In the genomic region with DNA sequence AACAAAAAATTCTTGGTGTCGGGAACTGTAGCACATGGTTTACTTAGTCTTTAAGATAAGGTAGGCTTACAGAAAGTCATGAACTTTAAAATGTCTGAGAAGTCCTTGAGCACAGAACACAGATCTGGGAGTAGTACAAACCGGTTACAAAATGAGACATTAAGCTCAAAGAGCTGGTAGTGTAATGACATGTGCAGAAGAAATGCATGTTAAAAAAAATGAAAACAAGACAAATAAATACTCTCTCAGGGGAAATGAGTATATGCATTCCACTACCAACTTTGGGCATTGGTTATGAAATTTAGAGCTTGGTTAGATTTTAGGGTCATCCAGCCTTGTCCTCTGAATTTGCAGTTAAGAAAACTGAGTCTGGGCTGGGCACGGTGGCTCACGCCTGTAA, we compare ENCODE assay signal across 21 cellular contexts.
DNase-seq lines count a peak whose midpoint lies in the region; ATAC-seq and TF ChIP-seq lines count a peak whose summit lies in the region.
"Had no signal": no experiment of that assay in that cellular context is flagged by ENCODE, and none has a peak within 500 bp of the region (broad histone marks: within the 10 kb centered on the region; RNA-seq: fewer than 3 reads in every experiment).

No MANE protein-coding gene starts in this region.

- H3K9me3 ChIP-seq in adipocyte (ENCODE audit: control insufficient read depth, low read length) (peaks cover 9% of the 10 kb centered on the region), smooth muscle cell (replicated peaks; ENCODE audit: low read depth) (no peaks in the 10 kb centered on the region)
- H3K9me3 ChIP-seq: upper lobe of right lung had no signal

- no peaks in the 10 kb centered on the region for H3K36me3 Mint-ChIP-seq in stimulated activated effector memory CD8-positive, alpha-beta T cell treated with anti-CD3 and anti-CD28 coated beads, Interleukin-12 subunit alpha, Interleukin-12 subunit beta, amount 100 ng/mL, for 72 hours

- no peak overlapping the region for H2AFZ ChIP-seq in smooth muscle cell (ENCODE audit: low read depth)

- ATAC-seq in HG02973 (IDR thresholded peaks at IDR 0.05; ENCODE audit: unreplicated experiment) = no peak
- no peak for ATAC-seq in stimulated activated effector memory CD8-positive, alpha-beta T cell treated with anti-CD3 and anti-CD28 coated beads, Interleukin-12 subunit alpha, Interleukin-12 subunit beta, amount 100 ng/mL, for 72 hours
- ATAC-seq in stimulated activated naive CD8-positive, alpha-beta T cell treated with anti-CD3 and anti-CD28 coated beads, Interleukin-15, Interleukin-2, amounts not matched to agents 100 U/mL and 50 U/mL, for 24 hours = no peak
- ATAC-seq: upper lobe of right lung had no signal

- H3K27ac Mint-ChIP-seq in stimulated activated effector memory CD8-positive, alpha-beta T cell treated with anti-CD3 and anti-CD28 coated beads, Interleukin-12 subunit alpha, Interleukin-12 subunit beta, amount 100 ng/mL, for 72 hours = no peak overlapping the region
- H3K27ac Mint-ChIP-seq: stimulated activated naive CD8-positive, alpha-beta T cell treated with anti-CD3 and anti-CD28 coated beads, Interleukin-15, Interleukin-2, amounts not matched to agents 100 ng/mL and 50 ng/mL, for 24 hours had no signal

- DNase-seq in AG10803 (ENCODE audit: low read depth) = peak; percentile 74
- DNase-seq in adipocyte (ENCODE audit: low read depth) = peak; percentile 90
- peak; percentile 64 for DNase-seq in fibroblast of pulmonary artery (ENCODE audit: low read depth)
- no peak for DNase-seq in smooth muscle cell (lab: John Stamatoyannopoulos, UW; ENCODE audit: unreplicated experiment)
- no peak for DNase-seq in stimulated activated effector memory CD8-positive, alpha-beta T cell treated with anti-CD3 and anti-CD28 coated beads, Interleukin-12 subunit alpha, Interleukin-12 subunit beta, amount 100 ng/mL, for 72 hours (ENCODE audit: low spot score in 2 of 2)
- DNase-seq in activated CD4-positive, alpha-beta T cell treated with anti-CD3 and anti-CD28 coated beads for 4 hours = no peak
- DNase-seq in stimulated activated naive CD8-positive, alpha-beta T cell treated with anti-CD3 and anti-CD28 coated beads, Interleukin-15, Interleukin-2, amounts not matched to agents 100 U/mL and 50 U/mL, for 24 hours = no peak
- DNase-seq: activated CD4-positive, CD25-positive, alpha-beta regulatory T cell treated with anti-CD3 and anti-CD28 coated beads, Interleukin-2, amount 50 U/mL, for 72 hours; activated naive CD4-positive, alpha-beta T cell; activated T-cell treated with anti-CD3 and anti-CD28 coated beads, Interleukin-2, amount 50 U/mL, for 1 hour; amniotic stem cell; NCI-H1417; SHP77 treated with DMSO at 0.1 percent for 48 hours; small intestine; stimulated activated CD4-positive, alpha-beta T cell treated with anti-CD3 and anti-CD28 coated beads, Interleukin-4, amount 100 ng/mL, for 24 hours; upper lobe of right lung had no signal

- H3K4me3 ChIP-seq in AG10803 (ENCODE audit: low read length) = no peak overlapping the region
- H3K4me3 ChIP-seq in adipocyte (ENCODE audit: low read length) = no peak overlapping the region
- H3K4me3 ChIP-seq in fibroblast of pulmonary artery (replicated peaks; ENCODE audit: low read depth, low read length) = no peak overlapping the region
- H3K4me3 ChIP-seq in smooth muscle cell = no peak overlapping the region
- H3K4me3 ChIP-seq: lung, upper lobe of right lung had no signal

- TF ChIP-seq CTCF in AG10803 (conservative IDR thresholded peaks at IDR 0.05; ENCODE audit: low read length) = no peak
- no peak for TF ChIP-seq CTCF in fibroblast of pulmonary artery (IDR thresholded peaks at IDR 0.05; ENCODE audit: low read length, missing control alignments)
- no peak for TF ChIP-seq CTCF in smooth muscle cell (IDR thresholded peaks at IDR 0.05; ENCODE audit: borderline replicate concordance, insufficient read depth, poor library complexity, severe bottlenecking)

- peaks cover 15% of the 10 kb centered on the region for H3F3A ChIP-seq in smooth muscle cell (ENCODE audit: low read depth)

- H3K4me2 ChIP-seq in smooth muscle cell = peak overlapping the region; percentile 16

- H3K9me3 Mint-ChIP-seq in stimulated activated effector memory CD8-positive, alpha-beta T cell treated with anti-CD3 and anti-CD28 coated beads, Interleukin-12 subunit alpha, Interleukin-12 subunit beta, amount 100 ng/mL, for 72 hours = no peaks in the 10 kb centered on the region
- H3K9me3 Mint-ChIP-seq: central memory CD8-positive, alpha-beta T cell had no signal

- H3K4me1 Mint-ChIP-seq in stimulated activated effector memory CD8-positive, alpha-beta T cell treated with anti-CD3 and anti-CD28 coated beads, Interleukin-12 subunit alpha, Interleukin-12 subunit beta, amount 100 ng/mL, for 72 hours = no peaks in the 10 kb centered on the region
- H3K4me1 Mint-ChIP-seq: central memory CD8-positive, alpha-beta T cell had no signal

- H3K9ac ChIP-seq in adipocyte (ENCODE audit: low read length) (peak overlapping the region; percentile 10), smooth muscle cell (ENCODE audit: low read depth) (no peak overlapping the region)

- H3K36me3 ChIP-seq in adipocyte (ENCODE audit: control insufficient read depth, insufficient read depth, low read length, severe bottlenecking) = no peaks in the 10 kb centered on the region
- H3K36me3 ChIP-seq in smooth muscle cell (ENCODE audit: low read depth) = no peaks in the 10 kb centered on the region
- H3K36me3 ChIP-seq: upper lobe of right lung had no signal

- 11% methylated on average over 4 of the region's 4 CpGs for WGBS in smooth muscle cell (ENCODE audit: low lambda C conversion rate)

- H4K20me1 ChIP-seq in smooth muscle cell (ENCODE audit: low read depth) = no peaks in the 10 kb centered on the region

- H3K4me3 Mint-ChIP-seq in stimulated activated effector memory CD8-positive, alpha-beta T cell treated with anti-CD3 and anti-CD28 coated beads, Interleukin-12 subunit alpha, Interleukin-12 subunit beta, amount 100 ng/mL, for 72 hours = no peak overlapping the region
- H3K4me3 Mint-ChIP-seq: central memory CD8-positive, alpha-beta T cell; stimulated activated naive CD8-positive, alpha-beta T cell treated with anti-CD3 and anti-CD28 coated beads, Interleukin-15, Interleukin-2, amounts not matched to agents 100 ng/mL and 50 ng/mL, for 24 hours had no signal

- peaks cover 26% of the 10 kb centered on the region for H3K4me1 ChIP-seq in adipocyte (ENCODE audit: control insufficient read depth, insufficient read depth, low read length)
- peaks cover 16% of the 10 kb centered on the region for H3K4me1 ChIP-seq in smooth muscle cell (ENCODE audit: low read depth)
- H3K4me1 ChIP-seq: upper lobe of right lung had no signal

- H3K27ac ChIP-seq in smooth muscle cell (ENCODE audit: low read depth) = peak overlapping the region; percentile 62
- H3K27ac ChIP-seq: HL-60, upper lobe of right lung had no signal

- no peaks in the 10 kb centered on the region for H3K79me2 ChIP-seq in smooth muscle cell (ENCODE audit: low read depth)

- no peaks in the 10 kb centered on the region for H3K27me3 ChIP-seq in adipocyte (replicated peaks; ENCODE audit: control insufficient read depth, insufficient read depth, low read length)
- H3K27me3 ChIP-seq in smooth muscle cell (ENCODE audit: low read depth) = no peaks in the 10 kb centered on the region
- H3K27me3 ChIP-seq: upper lobe of right lung had no signal

Comparison
In these comparisons a context has a peak if more than half of its experiments do, and no peak if none do; other contexts are left out.
1. DNase-seq: peak in AG10803 (single experiment), adipocyte (single experiment) and fibroblast of pulmonary artery (single experiment); none in smooth muscle cell (single experiment), stimulated activated effector memory CD8-positive, alpha-beta T cell treated with anti-CD3 and anti-CD28 coated beads, Interleukin-12 subunit alpha, Interleukin-12 subunit beta, amount 100 ng/mL, for 72 hours (0 of 2), activated CD4-positive, alpha-beta T cell treated with anti-CD3 and anti-CD28 coated beads for 4 hours (0 of 2) and stimulated activated naive CD8-positive, alpha-beta T cell treated with anti-CD3 and anti-CD28 coated beads, Interleukin-15, Interleukin-2, amounts not matched to agents 100 U/mL and 50 U/mL, for 24 hours (single experiment).